Comparison of ENCODE assay signal across 4 cellular contexts in the genomic region with DNA sequence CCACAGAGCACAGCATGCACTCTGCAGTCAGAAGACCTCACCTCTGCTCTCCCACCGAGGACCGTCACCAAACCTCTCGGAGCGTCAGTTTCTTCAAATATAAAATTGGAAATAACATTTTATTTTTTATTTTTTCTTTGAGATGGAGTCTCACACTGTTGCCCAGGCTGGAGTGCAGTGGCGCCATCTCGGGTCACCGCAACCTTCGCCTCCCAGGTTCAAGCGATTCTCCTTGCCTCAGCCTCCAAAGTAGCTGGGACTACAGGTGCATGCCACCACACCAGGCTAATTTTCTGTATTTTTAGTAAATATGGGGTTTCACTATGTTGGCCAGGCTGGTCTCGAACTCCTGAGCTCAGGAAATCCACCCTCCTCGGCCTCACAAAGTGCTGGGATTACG. TPM values are rescaled to one million over a fixed set of nuclear protein-coding genes. Genes with fewer than 3 reads are reported as not detected.
"Had no signal": no experiment of that assay in that cellular context is flagged by ENCODE, and none has a peak within 500 bp of the region (broad histone marks: within the 10 kb centered on the region; RNA-seq: fewer than 3 reads in every experiment).

No MANE protein-coding gene starts in this region.

RNA-seq across cellular contexts. Expression of gene TBX21, which starts 6.9 kb away (rescaled TPM):
- total RNA-seq: dermis blood vessel endothelial cell, osteoblast, renal cortical epithelial cell, smooth muscle cell had no signal
- polyA plus RNA-seq: smooth muscle cell had no signal
